1 cellular context compared by ENCODE assay signal in the genomic region with DNA sequence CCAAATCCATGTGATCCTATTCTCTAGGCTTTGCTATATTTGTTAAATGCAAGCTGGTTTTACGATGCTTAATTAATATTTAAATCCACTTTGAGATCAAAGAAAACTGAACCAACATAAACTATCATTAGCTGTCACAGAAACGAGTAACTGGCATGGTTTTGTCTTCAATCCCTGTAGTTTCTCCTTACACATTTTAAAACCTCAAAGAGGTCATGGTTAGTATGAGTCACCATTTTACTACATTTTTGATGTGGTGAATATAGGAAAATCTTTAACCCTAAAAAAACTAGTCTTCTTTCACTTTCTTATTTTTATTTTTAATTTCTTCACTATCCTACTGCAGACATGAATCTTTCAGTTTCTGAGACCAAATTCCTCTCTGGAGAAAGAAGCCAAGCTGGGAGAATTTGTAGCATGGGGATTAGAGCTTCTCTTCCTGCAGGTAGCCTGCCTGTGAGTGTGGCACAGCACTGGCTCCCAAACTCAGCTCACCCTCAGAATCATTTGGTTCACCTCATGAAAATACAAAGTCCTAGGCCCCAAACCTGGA.
TF ChIP-seq lines count a peak whose summit lies in the region.

No MANE protein-coding gene starts in this region.

TF ChIP-seq in SK-N-SH, 30 proteins besides CTCF, POLR2A, EP300 and RAD21 (continued from another document):
- TF ChIP-seq EZH2phosphoT487 (IDR thresholded peaks at IDR 0.05; ENCODE audit: borderline replicate concordance, low read depth) = no peak
- TF ChIP-seq TCF12 (IDR thresholded peaks at IDR 0.05) = peak; percentile 59
- TF ChIP-seq CHD2 (IDR thresholded peaks at IDR 0.05; ENCODE audit: low read length, partially characterized antibody) = no peak
- TF ChIP-seq, protein P1, sequence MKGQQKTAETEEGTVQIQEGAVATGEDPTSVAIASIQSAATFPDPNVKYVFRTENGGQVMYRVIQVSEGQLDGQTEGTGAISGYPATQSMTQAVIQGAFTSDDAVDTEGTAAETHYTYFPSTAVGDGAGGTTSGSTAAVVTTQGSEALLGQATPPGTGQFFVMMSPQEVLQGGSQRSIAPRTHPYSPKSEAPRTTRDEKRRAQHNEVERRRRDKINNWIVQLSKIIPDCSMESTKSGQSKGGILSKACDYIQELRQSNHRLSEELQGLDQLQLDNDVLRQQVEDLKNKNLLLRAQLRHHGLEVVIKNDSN (IDR thresholded peaks at IDR 0.05; ENCODE audit: borderline replicate concordance, low read depth) = no peak
- TF ChIP-seq RCOR1 (IDR thresholded peaks at IDR 0.05; ENCODE audit: low read length) = no peak
- peak; percentile 67 for TF ChIP-seq FOSL2 (IDR thresholded peaks at IDR 0.05; ENCODE audit: borderline replicate concordance, low read depth)
- TF ChIP-seq ELF1 (IDR thresholded peaks at IDR 0.05) = no peak
- no peak for TF ChIP-seq SIN3A (IDR thresholded peaks at IDR 0.05; ENCODE audit: borderline replicate concordance, low read depth, low read length)
